8 cellular contexts compared by ENCODE assay signal in the genomic region with DNA sequence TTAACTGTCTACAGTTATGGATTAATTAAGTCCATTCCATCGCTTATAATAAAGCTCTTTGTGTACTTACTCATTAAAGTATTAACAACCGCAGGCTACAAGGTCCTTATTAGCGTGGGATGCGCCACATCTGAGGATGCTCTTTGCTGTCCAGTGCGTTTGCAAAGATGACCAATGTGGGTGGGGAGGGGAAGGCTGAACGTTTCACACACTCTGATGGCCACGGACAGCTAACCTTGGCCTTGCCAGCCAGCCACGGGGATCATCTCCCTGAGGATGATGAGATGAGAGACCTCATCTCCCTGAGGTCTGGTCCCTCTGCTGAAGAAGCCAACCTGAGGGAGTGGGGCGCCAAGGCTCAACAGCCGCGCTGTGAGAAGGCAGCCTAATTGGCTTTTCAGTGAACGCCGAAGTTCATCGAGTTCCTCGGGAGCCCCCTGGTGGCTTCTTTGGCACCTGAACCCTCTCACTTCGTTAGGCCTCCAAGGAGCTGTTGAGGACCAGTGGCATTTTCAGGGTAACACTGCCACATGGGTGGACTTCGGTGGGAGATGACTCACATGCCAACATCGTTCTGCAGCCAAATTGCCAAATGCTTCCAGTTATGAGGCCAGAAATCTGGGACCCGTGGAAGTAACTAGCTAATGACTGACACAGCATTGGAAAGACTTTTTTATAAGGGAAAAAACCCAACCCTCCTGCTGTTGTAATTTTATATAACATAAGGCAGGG.
A peak's percentile ranks its signal among the peaks of the same experiment; 100 is the strongest.
DNase-seq lines count a peak whose midpoint lies in the region; ATAC-seq and TF ChIP-seq lines count a peak whose summit lies in the region.

No MANE protein-coding gene starts in this region.

- no peaks in the 10 kb centered on the region for H3K4me1 Mint-ChIP-seq in natural killer cell treated with Interleukin-12 subunit alpha and Interleukin-12 subunit beta and Interleukin-15 and Interleukin-18, amount 100 ng/mL, for 72 hours (ENCODE audit: low read depth in 2 of 2)
- H3K4me1 Mint-ChIP-seq in stimulated activated naive B cell treated with anti-CD40 and anti-IgM and Interleukin-4, amounts not matched to agents 10 μg/mL and 1 μg/mL and 100 μg/mL, for 72 hours, result peaks cover 15 to 19% of the 10 kb centered on the region in 2 donors

- DNase-seq in BE2C (peak; percentile 80), HS-27A (ENCODE audit: low read depth) (peak; percentile 59), OCI-M2 (lab: John Stamatoyannopoulos, UW; ENCODE audit: unreplicated experiment) (peak; percentile 2), activated T-cell treated with anti-CD3 and anti-CD28 coated beads for 4 hours (peak; percentile 74), fibroblast of gingiva (ENCODE audit: low read depth) (peak; percentile 63)
- peak; percentile 79 for DNase-seq in natural killer cell treated with Interleukin-12 subunit alpha and Interleukin-12 subunit beta and Interleukin-15 and Interleukin-18, amount 100 ng/mL, for 72 hours (ENCODE audit: low spot score)
- DNase-seq in stimulated activated naive B cell treated with anti-CD40 and anti-IgM and Interleukin-4, amounts not matched to agents 10 μg/mL and 1 μg/mL and 100 μg/mL, for 72 hours, result peak; percentile 82

- H3K27ac Mint-ChIP-seq in natural killer cell treated with Interleukin-12 subunit alpha and Interleukin-12 subunit beta and Interleukin-15 and Interleukin-18, amount 100 ng/mL, for 72 hours, result no peak overlapping the region
- H3K27ac Mint-ChIP-seq in stimulated activated naive B cell treated with anti-CD40 and anti-IgM and Interleukin-4, amounts not matched to agents 10 μg/mL and 1 μg/mL and 100 μg/mL, for 72 hours, result peak overlapping the region; percentile 27

- no peaks in the 10 kb centered on the region for H3K36me3 ChIP-seq in BE2C

- peaks cover 3 to 12% of the 10 kb centered on the region in 2 donors for H3K27me3 Mint-ChIP-seq in natural killer cell treated with Interleukin-12 subunit alpha and Interleukin-12 subunit beta and Interleukin-15 and Interleukin-18, amount 100 ng/mL, for 72 hours
- H3K27me3 Mint-ChIP-seq in stimulated activated naive B cell treated with anti-CD40 and anti-IgM and Interleukin-4, amounts not matched to agents 10 μg/mL and 1 μg/mL and 100 μg/mL, for 72 hours, result peaks cover 0 to 3% of the 10 kb centered on the region in 2 donors

- no peaks in the 10 kb centered on the region for H3K27me3 ChIP-seq in BE2C

- H3K4me1 ChIP-seq in BE2C, result no peaks in the 10 kb centered on the region

- H3K36me3 Mint-ChIP-seq in natural killer cell treated with Interleukin-12 subunit alpha and Interleukin-12 subunit beta and Interleukin-15 and Interleukin-18, amount 100 ng/mL, for 72 hours, result no peaks in the 10 kb centered on the region
- no peaks in the 10 kb centered on the region for H3K36me3 Mint-ChIP-seq in stimulated activated naive B cell treated with anti-CD40 and anti-IgM and Interleukin-4, amounts not matched to agents 10 μg/mL and 1 μg/mL and 100 μg/mL, for 72 hours

- H3K9me3 ChIP-seq in BE2C, result no peaks in the 10 kb centered on the region

- peak; percentile 79 for TF ChIP-seq CTCF in BE2C (IDR thresholded peaks at IDR 0.05; ENCODE audit: low read depth, low read length)

- no peak overlapping the region for H3K4me3 Mint-ChIP-seq in natural killer cell treated with Interleukin-12 subunit alpha and Interleukin-12 subunit beta and Interleukin-15 and Interleukin-18, amount 100 ng/mL, for 72 hours
- no peak overlapping the region for H3K4me3 Mint-ChIP-seq in stimulated activated naive B cell treated with anti-CD40 and anti-IgM and Interleukin-4, amounts not matched to agents 10 μg/mL and 1 μg/mL and 100 μg/mL, for 72 hours

- peak; percentile 75 for ATAC-seq in GM19351 (IDR thresholded peaks at IDR 0.05; ENCODE audit: unreplicated experiment)
- ATAC-seq in natural killer cell treated with Interleukin-12 subunit alpha and Interleukin-12 subunit beta and Interleukin-15 and Interleukin-18, amount 100 ng/mL, for 72 hours, result peak; percentile 70 to 72
- ATAC-seq in stimulated activated naive B cell treated with anti-CD40 and anti-IgM and Interleukin-4, amounts not matched to agents 10 μg/mL and 1 μg/mL and 100 μg/mL, for 72 hours (replicated peaks), result peak; percentile 81 to 92

- no peak overlapping the region for H3K4me3 ChIP-seq in BE2C (ENCODE audit: low read depth, low read length)

- no peaks in the 10 kb centered on the region for H3K9me3 Mint-ChIP-seq in natural killer cell treated with Interleukin-12 subunit alpha and Interleukin-12 subunit beta and Interleukin-15 and Interleukin-18, amount 100 ng/mL, for 72 hours
- peaks cover 0 to 4% of the 10 kb centered on the region in 2 donors for H3K9me3 Mint-ChIP-seq in stimulated activated naive B cell treated with anti-CD40 and anti-IgM and Interleukin-4, amounts not matched to agents 10 μg/mL and 1 μg/mL and 100 μg/mL, for 72 hours

Comparison
In these comparisons a context has a peak if more than half of its experiments do, and no peak if none do; other contexts are left out.
1. DNase-seq: peak in every context shown above with its lines; median percentile 82 in stimulated activated naive B cell treated with anti-CD40 and anti-IgM and Interleukin-4, amounts not matched to agents 10 μg/mL and 1 μg/mL and 100 μg/mL, for 72 hours; 80 in BE2C; 79 in natural killer cell treated with Interleukin-12 subunit alpha and Interleukin-12 subunit beta and Interleukin-15 and Interleukin-18, amount 100 ng/mL, for 72 hours; 74 in activated T-cell treated with anti-CD3 and anti-CD28 coated beads for 4 hours; 63 in fibroblast of gingiva; 59 in HS-27A; 2 in OCI-M2.